8 cellular contexts compared by ENCODE assay signal in genomic region chr17:82021728-82022309, GRCh38. TPM values are rescaled to one million over a fixed set of nuclear protein-coding genes. Genes with fewer than 3 reads are reported as not detected.
DNase-seq lines count a peak whose midpoint lies in the region; ATAC-seq, FAIRE-seq and TF ChIP-seq lines count a peak whose summit lies in the region.

No MANE protein-coding gene starts in this region.

- no peaks in the 10 kb centered on the region for H3K36me3 Mint-ChIP-seq in astrocyte (ENCODE audit: low read depth, unreplicated experiment)
- no peaks in the 10 kb centered on the region for H3K36me3 Mint-ChIP-seq in mesothelial cell of epicardium

- no peaks in the 10 kb centered on the region; the same call in 1 of the 2 replicates for H3K9me3 ChIP-seq in AG04450 (ENCODE audit: control insufficient read depth, insufficient read depth, low read length)
- no peaks in the 10 kb centered on the region for H3K9me3 ChIP-seq in astrocyte (ENCODE audit: insufficient read depth, low read depth, low read length)

- H3K9me3 Mint-ChIP-seq in astrocyte (ENCODE audit: unreplicated experiment) (no peaks in the 10 kb centered on the region), mesothelial cell of epicardium (no peaks in the 10 kb centered on the region)

- H2AFZ ChIP-seq in astrocyte (ENCODE audit: low read depth, low read length) = peak overlapping the region; percentile 78

- H3K4me1 Mint-ChIP-seq in astrocyte (ENCODE audit: low read depth, unreplicated experiment) = no peaks in the 10 kb centered on the region
- H3K4me1 Mint-ChIP-seq in mesothelial cell of epicardium = peaks cover 22% of the 10 kb centered on the region

- ATAC-seq in HG02571 (IDR thresholded peaks at IDR 0.05; ENCODE audit: unreplicated experiment) = no peak
- no peak for ATAC-seq in HG03571 (IDR thresholded peaks at IDR 0.05; ENCODE audit: unreplicated experiment)

- peak overlapping the region; percentile 86 for H3K4me3 Mint-ChIP-seq in astrocyte (ENCODE audit: unreplicated experiment)
- H3K4me3 Mint-ChIP-seq in mesothelial cell of epicardium = peak overlapping the region; percentile 76

- H3K27ac Mint-ChIP-seq in astrocyte (ENCODE audit: unreplicated experiment) (no peak overlapping the region), mesothelial cell of epicardium (peak overlapping the region; percentile 72)

- POLR2A ChIA-PET in AG04450 (lab: Yijun Ruan, JAX) = interaction anchor here (0.9 to 1.9 kb wide), 3 partner anchors 16 to 76 kb away, joined by 3 to 10 read pairs (median 7); partner anchors contain the start of genes DCXR and FASN

- H3K9ac ChIP-seq in astrocyte (ENCODE audit: low read length) = peak overlapping the region; percentile 87

- no peak for TF ChIP-seq CTCF in AG04450 (IDR thresholded peaks at IDR 0.05; ENCODE audit: low read depth, low read length)
- no peak for TF ChIP-seq CTCF in HL-60 (IDR thresholded peaks at IDR 0.05; ENCODE audit: insufficient read depth, low read length)
- TF ChIP-seq CTCF in astrocyte (IDR thresholded peaks at IDR 0.05; ENCODE audit: insufficient read depth, low read depth, low read length) = no peak
- no peak for TF ChIP-seq CTCF in mesothelial cell of epicardium (IDR thresholded peaks at IDR 0.05; ENCODE audit: unreplicated experiment)

- H3K4me2 ChIP-seq in astrocyte (ENCODE audit: low read length) = peak overlapping the region; percentile 99

- H3K27me3 ChIP-seq in AG04450 (ENCODE audit: control insufficient read depth, insufficient read depth, low read length) (no peaks in the 10 kb centered on the region), HL-60 (ENCODE audit: insufficient read depth, poor library complexity, severe bottlenecking) (no peaks in the 10 kb centered on the region), astrocyte (ENCODE audit: insufficient read depth, low read length) (no peaks in the 10 kb centered on the region)

- FAIRE-seq in astrocyte (lab: Jason Lieb, UNC) = no peak

- H3K36me3 ChIP-seq in astrocyte (ENCODE audit: insufficient read depth, low read length) = no peaks in the 10 kb centered on the region

- peaks cover 15% of the 10 kb centered on the region for H3K79me2 ChIP-seq in astrocyte (ENCODE audit: insufficient read depth, low read length)

- peaks cover 23% of the 10 kb centered on the region for H3K4me1 ChIP-seq in astrocyte (ENCODE audit: insufficient read depth, low read length)

- peaks cover 27% of the 10 kb centered on the region for H4K20me1 ChIP-seq in astrocyte (ENCODE audit: insufficient read depth, low read length)

- CTCF ChIA-PET in AG04450 (lab: Charles Lee) = interaction anchor here (0.6 to 4.5 kb wide), 3 partner anchors 18 to 62 kb away, joined by 3 to 34 read pairs (median 6); no protein-coding TSS in a partner anchor

- DNase-seq in AG04450 (ENCODE audit: low read depth, low spot score) (no peak), HL-60 (ENCODE audit: low read depth in 1 of 2, low spot score in 1 of 2) (peak; percentile 36 to 41), astrocyte (ENCODE audit: low read depth) (no peak), mesothelial cell of epicardium (ENCODE audit: low spot score in 2 of 2, unreplicated experiment in 2 of 2) (no peak), NCI-H2081 treated with DMSO at 0.1 percent for 48 hours (lab: John Stamatoyannopoulos, UW) (no peak), NCI-H1105 (lab: John Stamatoyannopoulos, UW) (no peak)

- H3K4me3 ChIP-seq in AG04450 (ENCODE audit: low read depth, low read length) = peak overlapping the region; percentile 80
- peak overlapping the region; percentile 79 for H3K4me3 ChIP-seq in HL-60 (replicated peaks; ENCODE audit: insufficient read depth, low read length)
- H3K4me3 ChIP-seq in astrocyte (ENCODE audit: insufficient read depth, low read depth, low read length) = peak overlapping the region; percentile 81

- H3K27me3 Mint-ChIP-seq in astrocyte (ENCODE audit: low read depth, unreplicated experiment) = peaks cover 2% of the 10 kb centered on the region
- no peaks in the 10 kb centered on the region for H3K27me3 Mint-ChIP-seq in mesothelial cell of epicardium (ENCODE audit: low read depth)

- H3K27ac ChIP-seq in AG04450 (ENCODE audit: low read depth, low read length) (no peak overlapping the region), HL-60 (replicated peaks) (peak overlapping the region; percentile 88), astrocyte (ENCODE audit: low read depth, low read length) (no peak overlapping the region)

RNA-seq across cellular contexts. Expression of gene CENPX, which starts 0.9 kb away (rescaled TPM):
- 32.5 and 42.2 TPM in 2 replicates for polyA plus RNA-seq in AG04450 (2011; rRNA removed)
- 11.0 and 13.9 TPM in 2 replicates for polyA minus RNA-seq in AG04450 (2011; rRNA and poly(A)+ RNA removed)
- total RNA-seq in astrocyte = 26.3 and 26.7 TPM in 2 replicates
- 40.0 to 45.5 TPM (median 40.6 TPM) in 3 replicates for total RNA-seq in mesothelial cell of epicardium

RNA-seq across cellular contexts. Expression of gene LRRC45, which starts 1.3 kb away (rescaled TPM):
- polyA plus RNA-seq in AG04450 (2011; rRNA removed) = 3.4 and 4.0 TPM in 2 replicates
- polyA minus RNA-seq in AG04450 (2011; rRNA and poly(A)+ RNA removed) = 5.0 and 5.5 TPM in 2 replicates
- 6.2 and 6.6 TPM in 2 replicates for total RNA-seq in astrocyte
- total RNA-seq in mesothelial cell of epicardium = 16.9 to 18.5 TPM (median 17.9 TPM) in 3 replicates

RNA-seq across cellular contexts. Expression of gene RAC3, which starts 9.7 kb away (rescaled TPM):
- 12.9 and 18.7 TPM in 2 replicates for polyA plus RNA-seq in AG04450 (2011; rRNA removed)
- polyA minus RNA-seq in AG04450 (2011; rRNA and poly(A)+ RNA removed) = 8.5 and 16.2 TPM in 2 replicates
- total RNA-seq in astrocyte (40.5 and 41.3 TPM in 2 replicates), mesothelial cell of epicardium (32.6 to 34.6 TPM (median 33.6 TPM) in 3 replicates)

RNA-seq across cellular contexts. Expression of gene DCXR, which starts 15.7 kb away (rescaled TPM):
- 35.5 and 55.6 TPM in 2 replicates for polyA plus RNA-seq in AG04450 (2011; rRNA removed)
- 31.5 and 46.4 TPM in 2 replicates for polyA minus RNA-seq in AG04450 (2011; rRNA and poly(A)+ RNA removed)
- total RNA-seq in astrocyte = 42.3 and 49.9 TPM in 2 replicates
- 73.5 to 80.2 TPM (median 77.6 TPM) in 3 replicates for total RNA-seq in mesothelial cell of epicardium

RNA-seq across cellular contexts. Expression of gene RFNG, which starts 29.8 kb away (rescaled TPM):
- 11.8 and 14.1 TPM in 2 replicates for polyA plus RNA-seq in AG04450 (2011; rRNA removed)
- 19.4 and 25.1 TPM in 2 replicates for polyA minus RNA-seq in AG04450 (2011; rRNA and poly(A)+ RNA removed)
- total RNA-seq in astrocyte (40.2 and 41.9 TPM in 2 replicates), mesothelial cell of epicardium (53.8 to 57.3 TPM (median 55.6 TPM) in 3 replicates)

Comparison
In these comparisons a context has a peak if more than half of its experiments do, and no peak if none do; other contexts are left out.
1. DNase-seq: peak in HL-60 (2 of 2); none in AG04450 (single experiment), astrocyte (single experiment), mesothelial cell of epicardium (0 of 2), NCI-H2081 treated with DMSO at 0.1 percent for 48 hours (single experiment) and NCI-H1105 (single experiment).
2. Peak in every context shown above with its lines, with median percentiles within 50 percentile points of each other: H3K4me3 ChIP-seq.